In genomic region chr6:33688451-33689147, GRCh38 we compare ENCODE assay signal across 24 cellular contexts. TPM values are rescaled to one million over a fixed set of nuclear protein-coding genes. Genes with fewer than 3 reads are reported as not detected.
A peak's percentile ranks its signal among the peaks of the same experiment; 100 is the strongest.
DNase-seq lines count a peak whose midpoint lies in the region; ATAC-seq, FAIRE-seq and TF ChIP-seq lines count a peak whose summit lies in the region.
"Had no signal": no experiment of that assay in that cellular context is flagged by ENCODE, and none has a peak within 500 bp of the region (broad histone marks: within the 10 kb centered on the region; RNA-seq: fewer than 3 reads in every experiment).

No MANE protein-coding gene starts in this region.

- H3K23ac ChIP-seq in neuronal stem cell (ENCODE audit: low read depth, low read length, poor library complexity), result peak overlapping the region; percentile 38

- FAIRE-seq in GM12892 (lab: Jason Lieb, UNC), result no peak
- FAIRE-seq: D721Med, RCC 7860 had no signal

- peaks cover 3% of the 10 kb centered on the region in 2 donors for H3K36me3 ChIP-seq in neuronal stem cell (replicated peaks in 1 of 2; ENCODE audit: control insufficient read depth in 2 of 2, insufficient read depth in 2 of 2, low read length in 2 of 2)
- H3K36me3 ChIP-seq: BE2C had no signal

- peaks cover under 1% of the 10 kb centered on the region for H3K79me1 ChIP-seq in neuronal stem cell (ENCODE audit: low read depth, low read length)

- no peaks in the 10 kb centered on the region for H3K27me3 ChIP-seq in neuronal stem cell (ENCODE audit: control insufficient read depth in 3 of 3, insufficient read depth in 3 of 3, low read depth in 1 of 3, low read length in 3 of 3)
- H3K27me3 ChIP-seq: BE2C had no signal

- H3K9me3 ChIP-seq in neuronal stem cell (replicated peaks in 1 of 2; ENCODE audit: control insufficient read depth in 2 of 2, insufficient read depth in 1 of 2, low read depth in 1 of 2, low read length in 2 of 2), result no peaks in the 10 kb centered on the region
- H3K9me3 ChIP-seq: BE2C had no signal

- H3K36me3 Mint-ChIP-seq in activated T-cell treated with anti-CD3 and anti-CD28 coated beads, Interleukin-2, amount 50 U/mL, for 24 hours (ENCODE audit: low read depth), result peaks cover 99% of the 10 kb centered on the region
- peaks cover 24% of the 10 kb centered on the region for H3K36me3 Mint-ChIP-seq in central memory CD8-positive, alpha-beta T cell (ENCODE audit: insufficient read depth)

- H3K4me3 Mint-ChIP-seq in activated T-cell treated with anti-CD3 and anti-CD28 coated beads, Interleukin-2, amount 50 U/mL, for 24 hours, result no peak overlapping the region
- no peak overlapping the region for H3K4me3 Mint-ChIP-seq in central memory CD8-positive, alpha-beta T cell
- H3K4me3 Mint-ChIP-seq: GM23338, H9 had no signal

- no peak for DNase-seq in activated T-cell treated with anti-CD3 and anti-CD28 coated beads, Interleukin-2, amount 50 U/mL, for 24 hours
- DNase-seq in activated T-cell treated with anti-CD3 and anti-CD28 coated beads, Interleukin-2, amount 50 U/mL, for 1 hour, result no peak
- DNase-seq in GM12892 (ENCODE audit: insufficient read length) (peak; percentile 17), neuronal stem cell (ENCODE audit: low spot score) (no peak), GM19238 (ENCODE audit: insufficient read length, low spot score) (no peak)
- DNase-seq in central memory CD8-positive, alpha-beta T cell (ENCODE audit: low spot score in 2 of 2), result no peak
- no peak for DNase-seq in activated CD4-positive, alpha-beta T cell treated with anti-CD3 and anti-CD28 coated beads for 4 hours
- DNase-seq: 8988T, ACHN, BE2C, H9, IMR-90, KG1, NCI-H1092 treated with DMSO at 0.1 percent for 48 hours, NCI-H1436, NCI-H187 treated with DMSO at 0.1 percent for 48 hours, NCI-H524, NCI-H748 treated with DMSO at 0.1 percent for 48 hours, SHP77, SW 1271 had no signal

- peak overlapping the region; percentile 19 for H3K18ac ChIP-seq in neuronal stem cell (ENCODE audit: low read length)

- no peaks in the 10 kb centered on the region for H3K27me3 Mint-ChIP-seq in activated T-cell treated with anti-CD3 and anti-CD28 coated beads, Interleukin-2, amount 50 U/mL, for 24 hours
- H3K27me3 Mint-ChIP-seq in central memory CD8-positive, alpha-beta T cell, result no peaks in the 10 kb centered on the region

- no peak overlapping the region for H2BK15ac ChIP-seq in neuronal stem cell (ENCODE audit: low read length)

- WGBS in neuronal stem cell (ENCODE audit: extremely low coverage in 2 of 2, insufficient read length in 2 of 2, insufficient replicate concordance in 1 of 2), 2 donors, result no CpG with 5 or more reads among the region's 25 CpGs

- peaks cover 3 to 14% of the 10 kb centered on the region in 2 donors for H3K4me1 ChIP-seq in neuronal stem cell (ENCODE audit: control insufficient read depth in 2 of 2, insufficient read depth in 1 of 2, low read depth in 1 of 2, low read length in 2 of 2)

- peak overlapping the region; percentile 49 for H4K91ac ChIP-seq in neuronal stem cell (ENCODE audit: low read depth, low read length, poor library complexity)

- no peak overlapping the region for H2AFZ ChIP-seq in neuronal stem cell (ENCODE audit: low read length)
- H2AFZ ChIP-seq: GM23338 had no signal

- no peak overlapping the region for H3K27ac ChIP-seq in neuronal stem cell (replicated peaks; ENCODE audit: low read length)

- H3K4me2 ChIP-seq in neuronal stem cell (ENCODE audit: insufficient read depth, low read length, poor library complexity, severe bottlenecking), result no peak overlapping the region
- H3K4me2 ChIP-seq: GM23338 had no signal

- no peak overlapping the region for H3K4me3 ChIP-seq in neuronal stem cell (ENCODE audit: low read length in 2 of 2)
- H3K4me3 ChIP-seq: GM23338 had no signal

- peak overlapping the region; percentile 67 for H3K4ac ChIP-seq in neuronal stem cell (ENCODE audit: low read length)

- H3K9me3 Mint-ChIP-seq in activated T-cell treated with anti-CD3 and anti-CD28 coated beads, Interleukin-2, amount 50 U/mL, for 24 hours, result no peaks in the 10 kb centered on the region
- H3K9me3 Mint-ChIP-seq in central memory CD8-positive, alpha-beta T cell, result no peaks in the 10 kb centered on the region
- H3K9me3 Mint-ChIP-seq: GM23338, H9 had no signal

- H3K27ac Mint-ChIP-seq in activated T-cell treated with anti-CD3 and anti-CD28 coated beads, Interleukin-2, amount 50 U/mL, for 24 hours, result peak overlapping the region; percentile 29
- peak overlapping the region; percentile 20 for H3K27ac Mint-ChIP-seq in central memory CD8-positive, alpha-beta T cell (ENCODE audit: low read depth)
- H3K27ac Mint-ChIP-seq: GM23338 had no signal

- no peak overlapping the region for H2BK5ac ChIP-seq in neuronal stem cell (ENCODE audit: low read length)

- ATAC-seq in central memory CD8-positive, alpha-beta T cell (replicated peaks; ENCODE audit: extremely low read depth, poor library complexity, severe bottlenecking), result no peak
- no peak for ATAC-seq in GM21390 (IDR thresholded peaks at IDR 0.05; ENCODE audit: unreplicated experiment)
- ATAC-seq: GM23338 had no signal

- H3K9ac ChIP-seq in neuronal stem cell (ENCODE audit: low read depth, low read length, poor library complexity), result no peak overlapping the region

- H3K4me1 Mint-ChIP-seq in activated T-cell treated with anti-CD3 and anti-CD28 coated beads, Interleukin-2, amount 50 U/mL, for 24 hours (ENCODE audit: low read depth), result peaks cover 28% of the 10 kb centered on the region
- H3K4me1 Mint-ChIP-seq in central memory CD8-positive, alpha-beta T cell, result peaks cover 18% of the 10 kb centered on the region

- TF ChIP-seq POLR2A in GM12892 (IDR thresholded peaks at IDR 0.05; ENCODE audit: low read depth, low read length), result no peak

- no peak overlapping the region for H3K14ac ChIP-seq in neuronal stem cell (ENCODE audit: low read length)

- H2AK5ac ChIP-seq in neuronal stem cell (ENCODE audit: low read depth, low read length), result no peak overlapping the region

- no peak overlapping the region for H4K8ac ChIP-seq in neuronal stem cell (ENCODE audit: low read depth, low read length)

- H2BK120ac ChIP-seq in neuronal stem cell (ENCODE audit: low read depth, low read length), result no peak overlapping the region

- H2BK12ac ChIP-seq in neuronal stem cell (ENCODE audit: low read length), result no peak overlapping the region

RNA-seq across cellular contexts. Expression of gene UQCC2, which starts 22.9 kb away (rescaled TPM):
- polyA plus RNA-seq in GM12892 (2012; ENCODE audit: missing spikeins), result 168 TPM
- 222 TPM for polyA plus RNA-seq in neuronal stem cell (2013, experiment 1 of 2)
- polyA plus RNA-seq in neuronal stem cell (2013, experiment 2 of 2), result 222 TPM

RNA-seq across cellular contexts. Expression of gene IP6K3, which starts 58.1 kb away (rescaled TPM):
- not detected for polyA plus RNA-seq in GM12892 (2012; ENCODE audit: missing spikeins)
- 1.7 TPM for polyA plus RNA-seq in neuronal stem cell (2013, experiment 1 of 2)
- 1.4 TPM for polyA plus RNA-seq in neuronal stem cell (2013, experiment 2 of 2)
